1 cellular context compared by ENCODE assay signal in the genomic region with DNA sequence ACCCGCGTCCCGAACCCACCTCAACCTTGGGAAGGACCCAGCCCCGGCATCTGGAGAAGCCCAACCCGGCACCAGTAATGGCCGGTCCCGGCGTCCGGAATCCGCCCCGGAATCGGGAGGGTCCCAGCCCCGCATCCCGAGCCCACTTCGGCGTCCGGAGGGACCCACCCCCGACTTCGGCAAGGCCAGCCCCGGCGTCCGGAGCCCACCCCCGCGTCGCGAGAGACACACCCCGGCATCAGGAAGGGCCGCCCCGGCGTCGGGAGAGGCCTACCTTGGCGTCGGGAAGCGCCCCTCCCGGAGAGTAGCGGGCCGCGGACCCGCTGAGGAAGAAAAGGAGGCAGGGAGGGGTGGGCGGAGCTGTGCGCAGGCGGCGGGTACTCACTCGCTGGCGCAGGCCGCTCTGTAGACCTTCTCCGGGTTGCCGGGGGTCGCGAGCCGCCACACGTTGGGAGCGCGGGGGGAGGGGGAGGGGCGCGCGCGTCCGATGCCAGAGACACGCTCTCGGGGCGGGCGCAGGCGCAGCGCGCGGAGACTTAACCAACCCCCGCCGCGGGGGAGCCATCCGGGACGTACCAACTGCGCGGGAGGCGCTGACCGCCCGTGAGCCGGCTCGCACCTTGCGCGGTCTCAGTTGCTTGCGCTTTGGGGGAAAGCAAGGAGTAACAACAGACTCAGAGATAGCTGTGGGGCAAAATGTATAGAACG.
TF ChIP-seq lines count a peak whose summit lies in the region.

A gene (minus strand): TSS at position 515 of the 708 bp plus-strand sequence. CDS start 24,164 bp downstream, outside the sequence.

TF ChIP-seq in WTC11, 78 proteins besides CTCF, POLR2A, EP300 and RAD21 (continued from another document and continues in another):
- TF ChIP-seq, protein P1, sequence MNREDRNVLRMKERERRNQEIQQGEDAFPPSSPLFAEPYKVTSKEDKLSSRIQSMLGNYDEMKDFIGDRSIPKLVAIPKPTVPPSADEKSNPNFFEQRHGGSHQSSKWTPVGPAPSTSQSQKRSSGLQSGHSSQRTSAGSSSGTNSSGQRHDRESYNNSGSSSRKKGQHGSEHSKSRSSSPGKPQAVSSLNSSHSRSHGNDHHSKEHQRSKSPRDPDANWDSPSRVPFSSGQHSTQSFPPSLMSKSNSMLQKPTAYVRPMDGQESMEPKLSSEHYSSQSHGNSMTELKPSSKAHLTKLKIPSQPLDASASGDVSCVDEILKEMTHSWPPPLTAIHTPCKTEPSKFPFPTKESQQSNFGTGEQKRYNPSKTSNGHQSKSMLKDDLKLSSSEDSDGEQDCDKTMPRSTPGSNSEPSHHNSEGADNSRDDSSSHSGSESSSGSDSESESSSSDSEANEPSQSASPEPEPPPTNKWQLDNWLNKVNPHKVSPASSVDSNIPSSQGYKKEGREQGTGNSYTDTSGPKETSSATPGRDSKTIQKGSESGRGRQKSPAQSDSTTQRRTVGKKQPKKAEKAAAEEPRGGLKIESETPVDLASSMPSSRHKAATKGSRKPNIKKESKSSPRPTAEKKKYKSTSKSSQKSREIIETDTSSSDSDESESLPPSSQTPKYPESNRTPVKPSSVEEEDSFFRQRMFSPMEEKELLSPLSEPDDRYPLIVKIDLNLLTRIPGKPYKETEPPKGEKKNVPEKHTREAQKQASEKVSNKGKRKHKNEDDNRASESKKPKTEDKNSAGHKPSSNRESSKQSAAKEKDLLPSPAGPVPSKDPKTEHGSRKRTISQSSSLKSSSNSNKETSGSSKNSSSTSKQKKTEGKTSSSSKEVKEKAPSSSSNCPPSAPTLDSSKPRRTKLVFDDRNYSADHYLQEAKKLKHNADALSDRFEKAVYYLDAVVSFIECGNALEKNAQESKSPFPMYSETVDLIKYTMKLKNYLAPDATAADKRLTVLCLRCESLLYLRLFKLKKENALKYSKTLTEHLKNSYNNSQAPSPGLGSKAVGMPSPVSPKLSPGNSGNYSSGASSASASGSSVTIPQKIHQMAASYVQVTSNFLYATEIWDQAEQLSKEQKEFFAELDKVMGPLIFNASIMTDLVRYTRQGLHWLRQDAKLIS (CRISPR knock-in tag; IDR thresholded peaks at IDR 0.05; ENCODE audit: borderline replicate concordance) = 0 out of 2 replicates have a peak, but pooled peaks have one; percentile 46
- TF ChIP-seq, protein P2, sequence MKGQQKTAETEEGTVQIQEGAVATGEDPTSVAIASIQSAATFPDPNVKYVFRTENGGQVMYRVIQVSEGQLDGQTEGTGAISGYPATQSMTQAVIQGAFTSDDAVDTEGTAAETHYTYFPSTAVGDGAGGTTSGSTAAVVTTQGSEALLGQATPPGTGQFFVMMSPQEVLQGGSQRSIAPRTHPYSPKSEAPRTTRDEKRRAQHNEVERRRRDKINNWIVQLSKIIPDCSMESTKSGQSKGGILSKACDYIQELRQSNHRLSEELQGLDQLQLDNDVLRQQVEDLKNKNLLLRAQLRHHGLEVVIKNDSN (CRISPR knock-in tag; IDR thresholded peaks at IDR 0.05) = no peak
- no peak for TF ChIP-seq NFATC4 (CRISPR knock-in tag; IDR thresholded peaks at IDR 0.05)
- TF ChIP-seq JUN (CRISPR knock-in tag; IDR thresholded peaks at IDR 0.05) = no peak
- no peak for TF ChIP-seq PRRX2 (CRISPR knock-in tag; IDR thresholded peaks at IDR 0.05)
- peak; percentile 16; the same call in 1 of the 2 replicates for TF ChIP-seq NFE2L1 (CRISPR knock-in tag; IDR thresholded peaks at IDR 0.05)
- TF ChIP-seq, protein P3, sequence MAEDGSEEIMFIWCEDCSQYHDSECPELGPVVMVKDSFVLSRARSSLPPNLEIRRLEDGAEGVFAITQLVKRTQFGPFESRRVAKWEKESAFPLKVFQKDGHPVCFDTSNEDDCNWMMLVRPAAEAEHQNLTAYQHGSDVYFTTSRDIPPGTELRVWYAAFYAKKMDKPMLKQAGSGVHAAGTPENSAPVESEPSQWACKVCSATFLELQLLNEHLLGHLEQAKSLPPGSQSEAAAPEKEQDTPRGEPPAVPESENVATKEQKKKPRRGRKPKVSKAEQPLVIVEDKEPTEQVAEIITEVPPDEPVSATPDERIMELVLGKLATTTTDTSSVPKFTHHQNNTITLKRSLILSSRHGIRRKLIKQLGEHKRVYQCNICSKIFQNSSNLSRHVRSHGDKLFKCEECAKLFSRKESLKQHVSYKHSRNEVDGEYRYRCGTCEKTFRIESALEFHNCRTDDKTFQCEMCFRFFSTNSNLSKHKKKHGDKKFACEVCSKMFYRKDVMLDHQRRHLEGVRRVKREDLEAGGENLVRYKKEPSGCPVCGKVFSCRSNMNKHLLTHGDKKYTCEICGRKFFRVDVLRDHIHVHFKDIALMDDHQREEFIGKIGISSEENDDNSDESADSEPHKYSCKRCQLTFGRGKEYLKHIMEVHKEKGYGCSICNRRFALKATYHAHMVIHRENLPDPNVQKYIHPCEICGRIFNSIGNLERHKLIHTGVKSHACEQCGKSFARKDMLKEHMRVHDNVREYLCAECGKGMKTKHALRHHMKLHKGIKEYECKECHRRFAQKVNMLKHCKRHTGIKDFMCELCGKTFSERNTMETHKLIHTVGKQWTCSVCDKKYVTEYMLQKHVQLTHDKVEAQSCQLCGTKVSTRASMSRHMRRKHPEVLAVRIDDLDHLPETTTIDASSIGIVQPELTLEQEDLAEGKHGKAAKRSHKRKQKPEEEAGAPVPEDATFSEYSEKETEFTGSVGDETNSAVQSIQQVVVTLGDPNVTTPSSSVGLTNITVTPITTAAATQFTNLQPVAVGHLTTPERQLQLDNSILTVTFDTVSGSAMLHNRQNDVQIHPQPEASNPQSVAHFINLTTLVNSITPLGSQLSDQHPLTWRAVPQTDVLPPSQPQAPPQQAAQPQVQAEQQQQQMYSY (CRISPR knock-in tag; IDR thresholded peaks at IDR 0.05) = peak; percentile 37; the same call in 1 of the 2 replicates
- 0 out of 2 replicates have a peak, but pooled peaks have one; percentile 39 for TF ChIP-seq CREM (CRISPR knock-in tag; IDR thresholded peaks at IDR 0.05)
- TF ChIP-seq, protein P4, sequence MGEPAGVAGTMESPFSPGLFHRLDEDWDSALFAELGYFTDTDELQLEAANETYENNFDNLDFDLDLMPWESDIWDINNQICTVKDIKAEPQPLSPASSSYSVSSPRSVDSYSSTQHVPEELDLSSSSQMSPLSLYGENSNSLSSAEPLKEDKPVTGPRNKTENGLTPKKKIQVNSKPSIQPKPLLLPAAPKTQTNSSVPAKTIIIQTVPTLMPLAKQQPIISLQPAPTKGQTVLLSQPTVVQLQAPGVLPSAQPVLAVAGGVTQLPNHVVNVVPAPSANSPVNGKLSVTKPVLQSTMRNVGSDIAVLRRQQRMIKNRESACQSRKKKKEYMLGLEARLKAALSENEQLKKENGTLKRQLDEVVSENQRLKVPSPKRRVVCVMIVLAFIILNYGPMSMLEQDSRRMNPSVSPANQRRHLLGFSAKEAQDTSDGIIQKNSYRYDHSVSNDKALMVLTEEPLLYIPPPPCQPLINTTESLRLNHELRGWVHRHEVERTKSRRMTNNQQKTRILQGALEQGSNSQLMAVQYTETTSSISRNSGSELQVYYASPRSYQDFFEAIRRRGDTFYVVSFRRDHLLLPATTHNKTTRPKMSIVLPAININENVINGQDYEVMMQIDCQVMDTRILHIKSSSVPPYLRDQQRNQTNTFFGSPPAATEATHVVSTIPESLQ (CRISPR knock-in tag; IDR thresholded peaks at IDR 0.05) = no peak
- no peak for TF ChIP-seq EMX1 (CRISPR knock-in tag; IDR thresholded peaks at IDR 0.05)
- TF ChIP-seq ZBTB21 (CRISPR knock-in tag; IDR thresholded peaks at IDR 0.05; ENCODE audit: borderline replicate concordance) = peak; percentile 87; the same call in 1 of the 2 replicates
- TF ChIP-seq, protein P5, sequence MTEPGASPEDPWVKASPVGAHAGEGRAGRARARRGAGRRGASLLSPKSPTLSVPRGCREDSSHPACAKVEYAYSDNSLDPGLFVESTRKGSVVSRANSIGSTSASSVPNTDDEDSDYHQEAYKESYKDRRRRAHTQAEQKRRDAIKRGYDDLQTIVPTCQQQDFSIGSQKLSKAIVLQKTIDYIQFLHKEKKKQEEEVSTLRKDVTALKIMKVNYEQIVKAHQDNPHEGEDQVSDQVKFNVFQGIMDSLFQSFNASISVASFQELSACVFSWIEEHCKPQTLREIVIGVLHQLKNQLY (CRISPR knock-in tag; IDR thresholded peaks at IDR 0.05) = no peak
- no peak for TF ChIP-seq ATF1 (CRISPR knock-in tag; IDR thresholded peaks at IDR 0.05)
- peak; percentile 10; the same call in 1 of the 2 replicates for TF ChIP-seq FOXP1 (CRISPR knock-in tag; IDR thresholded peaks at IDR 0.05; ENCODE audit: borderline replicate concordance)
- TF ChIP-seq FOXK1 (CRISPR knock-in tag; IDR thresholded peaks at IDR 0.05) = peak; percentile 69; the same call in 1 of the 2 replicates
- TF ChIP-seq, protein P6, sequence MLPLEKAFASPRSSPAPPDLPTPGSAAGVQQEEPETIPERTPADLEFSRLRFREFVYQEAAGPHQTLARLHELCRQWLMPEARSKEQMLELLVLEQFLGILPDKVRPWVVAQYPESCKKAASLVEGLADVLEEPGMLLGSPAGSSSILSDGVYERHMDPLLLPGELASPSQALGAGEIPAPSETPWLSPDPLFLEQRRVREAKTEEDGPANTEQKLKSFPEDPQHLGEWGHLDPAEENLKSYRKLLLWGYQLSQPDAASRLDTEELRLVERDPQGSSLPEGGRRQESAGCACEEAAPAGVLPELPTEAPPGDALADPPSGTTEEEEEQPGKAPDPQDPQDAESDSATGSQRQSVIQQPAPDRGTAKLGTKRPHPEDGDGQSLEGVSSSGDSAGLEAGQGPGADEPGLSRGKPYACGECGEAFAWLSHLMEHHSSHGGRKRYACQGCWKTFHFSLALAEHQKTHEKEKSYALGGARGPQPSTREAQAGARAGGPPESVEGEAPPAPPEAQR (CRISPR knock-in tag; IDR thresholded peaks at IDR 0.05) = no peak
- TF ChIP-seq, protein P7, sequence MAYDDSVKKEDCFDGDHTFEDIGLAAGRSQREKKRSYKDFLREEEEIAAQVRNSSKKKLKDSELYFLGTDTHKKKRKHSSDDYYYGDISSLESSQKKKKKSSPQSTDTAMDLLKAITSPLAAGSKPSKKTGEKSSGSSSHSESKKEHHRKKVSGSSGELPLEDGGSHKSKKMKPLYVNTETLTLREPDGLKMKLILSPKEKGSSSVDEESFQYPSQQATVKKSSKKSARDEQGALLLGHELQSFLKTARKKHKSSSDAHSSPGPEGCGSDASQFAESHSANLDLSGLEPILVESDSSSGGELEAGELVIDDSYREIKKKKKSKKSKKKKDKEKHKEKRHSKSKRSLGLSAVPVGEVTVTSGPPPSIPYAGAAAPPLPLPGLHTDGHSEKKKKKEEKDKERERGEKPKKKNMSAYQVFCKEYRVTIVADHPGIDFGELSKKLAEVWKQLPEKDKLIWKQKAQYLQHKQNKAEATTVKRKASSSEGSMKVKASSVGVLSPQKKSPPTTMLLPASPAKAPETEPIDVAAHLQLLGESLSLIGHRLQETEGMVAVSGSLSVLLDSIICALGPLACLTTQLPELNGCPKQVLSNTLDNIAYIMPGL (CRISPR knock-in tag; IDR thresholded peaks at IDR 0.05) = peak; percentile 75
- TF ChIP-seq, protein P8, sequence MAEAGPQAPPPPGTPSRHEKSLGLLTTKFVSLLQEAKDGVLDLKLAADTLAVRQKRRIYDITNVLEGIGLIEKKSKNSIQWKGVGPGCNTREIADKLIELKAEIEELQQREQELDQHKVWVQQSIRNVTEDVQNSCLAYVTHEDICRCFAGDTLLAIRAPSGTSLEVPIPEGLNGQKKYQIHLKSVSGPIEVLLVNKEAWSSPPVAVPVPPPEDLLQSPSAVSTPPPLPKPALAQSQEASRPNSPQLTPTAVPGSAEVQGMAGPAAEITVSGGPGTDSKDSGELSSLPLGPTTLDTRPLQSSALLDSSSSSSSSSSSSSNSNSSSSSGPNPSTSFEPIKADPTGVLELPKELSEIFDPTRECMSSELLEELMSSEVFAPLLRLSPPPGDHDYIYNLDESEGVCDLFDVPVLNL (CRISPR knock-in tag; IDR thresholded peaks at IDR 0.05; ENCODE audit: borderline replicate concordance, low read depth) = no peak; the same call in 1 of the 2 replicates
- TF ChIP-seq, protein P9, sequence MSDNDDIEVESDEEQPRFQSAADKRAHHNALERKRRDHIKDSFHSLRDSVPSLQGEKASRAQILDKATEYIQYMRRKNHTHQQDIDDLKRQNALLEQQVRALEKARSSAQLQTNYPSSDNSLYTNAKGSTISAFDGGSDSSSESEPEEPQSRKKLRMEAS (CRISPR knock-in tag; IDR thresholded peaks at IDR 0.05) = no peak
- TF ChIP-seq ZNF219 (CRISPR knock-in tag; IDR thresholded peaks at IDR 0.05; ENCODE audit: borderline replicate concordance) = no peak
- TF ChIP-seq ZNF317 (CRISPR knock-in tag; IDR thresholded peaks at IDR 0.05; ENCODE audit: borderline replicate concordance, low read depth) = peak; percentile 6; the same call in 1 of the 2 replicates
- TF ChIP-seq, protein P10, sequence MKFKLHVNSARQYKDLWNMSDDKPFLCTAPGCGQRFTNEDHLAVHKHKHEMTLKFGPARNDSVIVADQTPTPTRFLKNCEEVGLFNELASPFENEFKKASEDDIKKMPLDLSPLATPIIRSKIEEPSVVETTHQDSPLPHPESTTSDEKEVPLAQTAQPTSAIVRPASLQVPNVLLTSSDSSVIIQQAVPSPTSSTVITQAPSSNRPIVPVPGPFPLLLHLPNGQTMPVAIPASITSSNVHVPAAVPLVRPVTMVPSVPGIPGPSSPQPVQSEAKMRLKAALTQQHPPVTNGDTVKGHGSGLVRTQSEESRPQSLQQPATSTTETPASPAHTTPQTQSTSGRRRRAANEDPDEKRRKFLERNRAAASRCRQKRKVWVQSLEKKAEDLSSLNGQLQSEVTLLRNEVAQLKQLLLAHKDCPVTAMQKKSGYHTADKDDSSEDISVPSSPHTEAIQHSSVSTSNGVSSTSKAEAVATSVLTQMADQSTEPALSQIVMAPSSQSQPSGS (CRISPR knock-in tag; IDR thresholded peaks at IDR 0.05; ENCODE audit: borderline replicate concordance, low read depth) = no peak
- no peak for TF ChIP-seq NR3C1 (CRISPR knock-in tag; conservative IDR thresholded peaks at IDR 0.05; ENCODE audit: low read depth)
- TF ChIP-seq OVOL2 (CRISPR knock-in tag; IDR thresholded peaks at IDR 0.05; ENCODE audit: borderline replicate concordance) = no peak
- TF ChIP-seq, protein P11, sequence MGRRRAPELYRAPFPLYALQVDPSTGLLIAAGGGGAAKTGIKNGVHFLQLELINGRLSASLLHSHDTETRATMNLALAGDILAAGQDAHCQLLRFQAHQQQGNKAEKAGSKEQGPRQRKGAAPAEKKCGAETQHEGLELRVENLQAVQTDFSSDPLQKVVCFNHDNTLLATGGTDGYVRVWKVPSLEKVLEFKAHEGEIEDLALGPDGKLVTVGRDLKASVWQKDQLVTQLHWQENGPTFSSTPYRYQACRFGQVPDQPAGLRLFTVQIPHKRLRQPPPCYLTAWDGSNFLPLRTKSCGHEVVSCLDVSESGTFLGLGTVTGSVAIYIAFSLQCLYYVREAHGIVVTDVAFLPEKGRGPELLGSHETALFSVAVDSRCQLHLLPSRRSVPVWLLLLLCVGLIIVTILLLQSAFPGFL (CRISPR knock-in tag; IDR thresholded peaks at IDR 0.05; ENCODE audit: borderline replicate concordance) = no peak
- no peak for TF ChIP-seq GTF2I (CRISPR knock-in tag; conservative IDR thresholded peaks at IDR 0.05)
